Comparison of ENCODE assay signal across 13 cellular contexts in the genomic region with DNA sequence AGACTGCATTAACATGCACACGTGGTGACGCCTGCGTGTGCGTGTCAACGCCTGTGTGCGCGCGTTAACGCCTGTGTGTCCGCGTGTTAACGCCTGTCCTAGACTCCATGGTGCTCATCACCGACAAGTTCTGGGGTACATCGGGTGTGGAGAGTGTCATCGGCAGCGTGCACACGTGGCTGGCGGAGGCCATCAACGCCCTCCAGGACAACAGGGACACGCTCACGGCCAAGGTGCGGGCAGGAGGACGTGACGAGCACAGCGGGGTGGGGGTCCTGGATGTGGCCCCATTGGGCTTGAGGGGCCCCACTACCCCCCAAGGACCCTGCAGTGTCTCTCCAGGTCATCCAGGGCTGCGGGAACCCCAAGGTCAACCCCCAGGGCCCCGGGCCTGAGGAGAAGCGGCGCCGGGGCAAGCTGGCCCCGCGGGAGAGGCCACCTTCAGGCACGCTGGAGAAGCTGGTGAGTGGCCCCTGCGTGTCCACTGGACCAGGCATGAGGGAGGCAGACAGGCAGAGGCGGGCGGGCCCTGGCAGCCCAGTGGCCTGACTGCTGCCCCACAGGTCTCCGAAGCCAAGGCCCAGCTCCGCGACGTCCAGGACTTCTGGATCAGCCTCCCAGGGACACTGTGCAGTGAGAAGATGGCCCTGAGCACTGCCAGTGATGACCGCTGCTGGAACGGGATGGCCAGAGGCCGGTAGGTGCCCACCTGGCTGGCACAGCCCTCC. TPM values are rescaled to one million over a fixed set of nuclear protein-coding genes. Genes with fewer than 3 reads are reported as not detected.
DNase-seq lines count a peak whose midpoint lies in the region; ATAC-seq, FAIRE-seq and TF ChIP-seq lines count a peak whose summit lies in the region.
"Had no signal": no experiment of that assay in that cellular context is flagged by ENCODE, and none has a peak within 500 bp of the region (broad histone marks: within the 10 kb centered on the region; RNA-seq: fewer than 3 reads in every experiment).

No MANE protein-coding gene starts in this region.

- no peak for ATAC-seq in activated CD4-positive, CD25-positive, alpha-beta regulatory T cell treated with anti-CD3 and anti-CD28 coated beads, Interleukin-2, amount 50 U/mL, for 24 hours
- no peak for ATAC-seq in activated CD8-positive, alpha-beta memory T cell treated with anti-CD3 and anti-CD28 coated beads, Interleukin-2, amount 10 ng/mL, durations not matched to agents 7 days and 5 days
- ATAC-seq in sciatic nerve (no peak), GM18867 (IDR thresholded peaks at IDR 0.05; ENCODE audit: unreplicated experiment) (no peak)

- WGBS in GM23248 (ENCODE audit: low coverage in 1 of 2, low lambda C conversion rate in 2 of 2, missing lambda C conversion rate in 2 of 2), 2 experiments, result 96 to 98% methylated on average over 41 to 43 of the region's 43 CpGs

- no peaks in the 10 kb centered on the region for H3K9me3 ChIP-seq in kidney (ENCODE audit: control insufficient read depth in 1 of 2, low read length in 2 of 2)
- no peaks in the 10 kb centered on the region for H3K9me3 ChIP-seq in GM23248 (ENCODE audit: low read depth)

- no peaks in the 10 kb centered on the region for H3K4me1 ChIP-seq in kidney (ENCODE audit: control insufficient read depth in 1 of 2, insufficient read depth in 1 of 2, low read depth in 1 of 2, low read length in 2 of 2)
- no peaks in the 10 kb centered on the region for H3K4me1 ChIP-seq in GM23248 (ENCODE audit: insufficient read depth)

- H3K36me3 ChIP-seq in kidney (ENCODE audit: control insufficient read depth in 1 of 2, insufficient read depth in 2 of 2, low read length in 2 of 2), result peaks cover 0 to 6% of the 10 kb centered on the region in 2 donors
- no peaks in the 10 kb centered on the region for H3K36me3 ChIP-seq in GM23248 (ENCODE audit: low read depth)

- H3K9me3 Mint-ChIP-seq in activated CD8-positive, alpha-beta memory T cell treated with anti-CD3 and anti-CD28 coated beads, Interleukin-2, amount 10 ng/mL, durations not matched to agents 7 days and 5 days (ENCODE audit: low read depth), result no peaks in the 10 kb centered on the region
- H3K9me3 Mint-ChIP-seq: activated B cell treated with CpG ODN at 0.5 μM for 24 hours; activated T-helper 1 cell treated with anti-CD3 and anti-CD28 coated beads, Interleukin-12 subunit alpha, Interleukin-12 subunit beta, Interleukin-2, Interleukin-4 antibody, amounts not matched to agents 30 ng/mL and 10 ng/mL and 1 ng/mL, durations not matched to agents 14 hours and 24 hours and 36 hours had no signal

- H3K4me3 ChIP-seq in kidney (ENCODE audit: low read length in 2 of 2), result no peak overlapping the region
- H3K4me3 ChIP-seq in GM23248, result no peak overlapping the region

- no peak for TF ChIP-seq CTCF in kidney (IDR thresholded peaks at IDR 0.05; ENCODE audit: borderline replicate concordance, extremely low read depth, insufficient read depth)

- no peaks in the 10 kb centered on the region for H3F3A ChIP-seq in GM23248 (ENCODE audit: insufficient read depth)

- DNase-seq in activated CD4-positive, CD25-positive, alpha-beta regulatory T cell treated with anti-CD3 and anti-CD28 coated beads, Interleukin-2, amount 50 U/mL, for 72 hours, result peak; percentile 26
- DNase-seq in activated CD8-positive, alpha-beta memory T cell treated with anti-CD3 and anti-CD28 coated beads, Interleukin-2, amount 10 ng/mL, durations not matched to agents 7 days and 5 days, result peak; percentile 34
- peak; percentile 68 for DNase-seq in kidney
- DNase-seq in sciatic nerve (ENCODE audit: low spot score), result peak; percentile 55
- no peak for DNase-seq in NCI-H1436 treated with DMSO at 0.1 percent for 48 hours (lab: John Stamatoyannopoulos, UW)
- DNase-seq in GM23248, result no peak
- DNase-seq: brain microvascular endothelial cell; foreskin fibroblast; stimulated activated naive CD4-positive, alpha-beta T cell had no signal

- no peak overlapping the region for H3K27ac Mint-ChIP-seq in activated CD8-positive, alpha-beta memory T cell treated with anti-CD3 and anti-CD28 coated beads, Interleukin-2, amount 10 ng/mL, durations not matched to agents 7 days and 5 days
- H3K27ac Mint-ChIP-seq: activated B cell treated with CpG ODN at 0.5 μM for 24 hours; activated T-helper 1 cell treated with anti-CD3 and anti-CD28 coated beads, Interleukin-12 subunit alpha, Interleukin-12 subunit beta, Interleukin-2, Interleukin-4 antibody, amounts not matched to agents 30 ng/mL and 10 ng/mL and 1 ng/mL, durations not matched to agents 14 hours and 24 hours and 36 hours had no signal

- H3K9ac ChIP-seq in kidney (ENCODE audit: low read length in 2 of 2), result no peak overlapping the region
- H3K9ac ChIP-seq in GM23248, result no peak overlapping the region

- no peaks in the 10 kb centered on the region for H3K27me3 ChIP-seq in GM23248 (replicated peaks; ENCODE audit: insufficient read depth)
- H3K27me3 ChIP-seq: brain microvascular endothelial cell had no signal

- intact Hi-C loops in kidney (cut with DNase I), result no loop called here
- intact Hi-C loops in sciatic nerve (cut with DNase I), result no loop called here

- H4K20me1 ChIP-seq in GM23248 (ENCODE audit: insufficient read depth), result no peaks in the 10 kb centered on the region

- in situ Hi-C loops in GM23248 (cut with MboI), result no loop called here

- no peaks in the 10 kb centered on the region for H3K27me3 Mint-ChIP-seq in activated CD8-positive, alpha-beta memory T cell treated with anti-CD3 and anti-CD28 coated beads, Interleukin-2, amount 10 ng/mL, durations not matched to agents 7 days and 5 days
- H3K27me3 Mint-ChIP-seq: activated B cell treated with CpG ODN at 0.5 μM for 24 hours had no signal

- H3K4me2 ChIP-seq in GM23248 (ENCODE audit: unreplicated experiment), result no peak overlapping the region

- no peaks in the 10 kb centered on the region for H3K36me3 Mint-ChIP-seq in activated CD8-positive, alpha-beta memory T cell treated with anti-CD3 and anti-CD28 coated beads, Interleukin-2, amount 10 ng/mL, durations not matched to agents 7 days and 5 days

- H3K27ac ChIP-seq in kidney (ENCODE audit: low read depth in 2 of 2, low read length in 2 of 2) (no peak overlapping the region), GM23248 (no peak overlapping the region)
- H3K27ac ChIP-seq: brain microvascular endothelial cell had no signal

- H3K4me3 Mint-ChIP-seq in activated CD8-positive, alpha-beta memory T cell treated with anti-CD3 and anti-CD28 coated beads, Interleukin-2, amount 10 ng/mL, durations not matched to agents 7 days and 5 days, result no peak overlapping the region
- H3K4me3 Mint-ChIP-seq: activated B cell treated with CpG ODN at 0.5 μM for 24 hours; activated T-helper 1 cell treated with anti-CD3 and anti-CD28 coated beads, Interleukin-12 subunit alpha, Interleukin-12 subunit beta, Interleukin-2, Interleukin-4 antibody, amounts not matched to agents 30 ng/mL and 10 ng/mL and 1 ng/mL, durations not matched to agents 14 hours and 24 hours and 36 hours had no signal

- no peak for FAIRE-seq in kidney (lab: Jason Lieb, UNC)

- no peak overlapping the region for H2AFZ ChIP-seq in GM23248

- H3K79me2 ChIP-seq in GM23248 (ENCODE audit: insufficient read depth), result no peaks in the 10 kb centered on the region

- no peaks in the 10 kb centered on the region for H3K9me2 ChIP-seq in GM23248 (ENCODE audit: insufficient read depth)

- CTCF ChIA-PET in activated CD8-positive, alpha-beta memory T cell treated with anti-CD3 and anti-CD28 coated beads, Interleukin-2, amount 10 ng/mL, durations not matched to agents 7 days and 5 days (lab: Charles Lee), result no interaction called here

- H3K4me1 Mint-ChIP-seq in activated CD8-positive, alpha-beta memory T cell treated with anti-CD3 and anti-CD28 coated beads, Interleukin-2, amount 10 ng/mL, durations not matched to agents 7 days and 5 days, result no peaks in the 10 kb centered on the region
- H3K4me1 Mint-ChIP-seq: activated B cell treated with CpG ODN at 0.5 μM for 24 hours had no signal

RNA-seq across cellular contexts. Expression of a gene that starts 29.2 kb away (rescaled TPM):
- 1 to 10 TPM; 3.2 to 4.5 TPM for total RNA-seq in activated CD8-positive, alpha-beta memory T cell treated with anti-CD3 and anti-CD28 coated beads, Interleukin-2, amount 10 ng/mL, durations not matched to agents 7 days and 5 days
- total RNA-seq in kidney, result 124 TPM
- polyA plus RNA-seq in kidney (ENCODE audit: insufficient read depth, low read depth, low replicate concordance), result 18.4 TPM
- 85.4 TPM for total RNA-seq in sciatic nerve
- 88.2 and 101 TPM in 2 replicates for total RNA-seq in GM23248 (2014; rRNA removed; shearing (Covaris generic))
- polyA plus RNA-seq in GM23248 (2016; fragmentation: Nextera tagmentation; extraction: Ambion mirVana), result 66.4 and 71.6 TPM in 2 replicates

Comparison
In these comparisons a context has a peak if more than half of its experiments do, and no peak if none do; other contexts are left out.
1. DNase-seq: peak in activated CD4-positive, CD25-positive, alpha-beta regulatory T cell treated with anti-CD3 and anti-CD28 coated beads, Interleukin-2, amount 50 U/mL, for 72 hours (single experiment), activated CD8-positive, alpha-beta memory T cell treated with anti-CD3 and anti-CD28 coated beads, Interleukin-2, amount 10 ng/mL, durations not matched to agents 7 days and 5 days (single experiment), kidney (single experiment) and sciatic nerve (single experiment); none in NCI-H1436 treated with DMSO at 0.1 percent for 48 hours (single experiment) and GM23248 (single experiment).
2. RNA of a gene that starts 29.2 kb away (total RNA-seq): 124 TPM in kidney (single experiment), 88.2 to 101 TPM in GM23248 and 85.4 TPM in sciatic nerve (single experiment); 3.2 to 4.5 TPM in activated CD8-positive, alpha-beta memory T cell treated with anti-CD3 and anti-CD28 coated beads, Interleukin-2, amount 10 ng/mL, durations not matched to agents 7 days and 5 days; every median in the first group is over 10 times any median in the second.